Comparison of ENCODE assay signal across 14 cellular contexts in genomic region chr17:81389585-81389984, GRCh38. TPM values are rescaled to one million over a fixed set of nuclear protein-coding genes. Genes with fewer than 3 reads are reported as not detected.
DNase-seq lines count a peak whose midpoint lies in the region; ATAC-seq and TF ChIP-seq lines count a peak whose summit lies in the region.
"Had no signal": no experiment of that assay in that cellular context is flagged by ENCODE, and none has a peak within 500 bp of the region (broad histone marks: within the 10 kb centered on the region; RNA-seq: fewer than 3 reads in every experiment).

No MANE protein-coding gene starts in this region.

- H3K27ac ChIP-seq in WERI-Rb-1 = peak overlapping the region; percentile 63
- H3K27ac ChIP-seq in hepatocyte = peak overlapping the region; percentile 99
- H3K27ac ChIP-seq in gastrocnemius medialis = peak overlapping the region; percentile 93 to 99 (median 98)

- TF ChIP-seq POLR2A in gastrocnemius medialis (IDR thresholded peaks at IDR 0.05) = no peak

- peak overlapping the region; percentile 97 for H3K4me2 ChIP-seq in hepatocyte

- H4K20me1 ChIP-seq in hepatocyte (ENCODE audit: insufficient read depth, poor library complexity, severe bottlenecking) = peaks cover 6% of the 10 kb centered on the region

- H3K4me1 ChIP-seq in hepatocyte (ENCODE audit: insufficient read depth) (peaks cover 75% of the 10 kb centered on the region), gastrocnemius medialis (peaks cover 46 to 54% of the 10 kb centered on the region in 2 donors)

- H3K9me2 ChIP-seq in hepatocyte (replicated peaks; ENCODE audit: insufficient read depth) = no peaks in the 10 kb centered on the region

- intact Hi-C loops in gastrocnemius medialis (cut with DNase I; ENCODE audit: low total_unique reads) = loop anchor here (2.0 kb wide), 1 partner anchor 81 kb away; no protein-coding TSS in a partner anchor

- H3K9me3 ChIP-seq in WERI-Rb-1 (ENCODE audit: severe bottlenecking) (no peaks in the 10 kb centered on the region), hepatocyte (ENCODE audit: low read depth) (no peaks in the 10 kb centered on the region), gastrocnemius medialis (no peaks in the 10 kb centered on the region)

- H3K36me3 ChIP-seq in WERI-Rb-1 (peaks cover 7% of the 10 kb centered on the region), hepatocyte (replicated peaks; ENCODE audit: insufficient read depth, low read depth) (no peaks in the 10 kb centered on the region), gastrocnemius medialis (no peaks in the 10 kb centered on the region)

- peaks cover 64% of the 10 kb centered on the region for H3K27me3 ChIP-seq in WERI-Rb-1 (ENCODE audit: insufficient read depth, low read depth, severe bottlenecking)
- H3K27me3 ChIP-seq in hepatocyte = no peaks in the 10 kb centered on the region
- no peaks in the 10 kb centered on the region for H3K27me3 ChIP-seq in gastrocnemius medialis

- in situ Hi-C loops in gastrocnemius medialis (cut with MboI; ENCODE audit: low sequenced_read_pairs in 4 of 4) = no loop called here

- peak; percentile 53 for DNase-seq in AG09309 (ENCODE audit: low read depth)
- no peak for DNase-seq in WERI-Rb-1
- DNase-seq in hepatocyte (ENCODE audit: low spot score) = no peak
- no peak for DNase-seq in gastrocnemius medialis
- DNase-seq in NCI-H187 treated with DMSO at 0.1 percent for 48 hours (lab: John Stamatoyannopoulos, UW) = no peak
- DNase-seq in MV-4-11 (lab: John Stamatoyannopoulos, UW) = no peak
- DNase-seq: activated CD4-positive, alpha-beta T cell treated with anti-CD3 and anti-CD28 coated beads, Interleukin-2, amount 50 U/mL, for 4 hours; foreskin fibroblast; left colon; NCI-H2081 treated with DMSO at 0.1 percent for 48 hours; T-helper 17 cell; trophoblast cell had no signal

- H3K79me2 ChIP-seq in hepatocyte = peaks cover 64% of the 10 kb centered on the region

- 42% methylated on average over 10 of the region's 10 CpGs for WGBS in hepatocyte (ENCODE audit: low lambda C conversion rate, missing lambda C conversion rate)

- TF ChIP-seq CTCF in AG09309 (IDR thresholded peaks at IDR 0.05; ENCODE audit: control insufficient read depth, insufficient read depth, low read depth, low read length, missing control alignments) (no peak), WERI-Rb-1 (IDR thresholded peaks at IDR 0.05; ENCODE audit: low read depth, low read length) (no peak), hepatocyte (IDR thresholded peaks at IDR 0.05; ENCODE audit: poor library complexity) (no peak), gastrocnemius medialis (IDR thresholded peaks at IDR 0.05 in 4 of 5, conservative IDR thresholded peaks at IDR 0.05 in 1 of 5) (no peak)

- H3K4me3 ChIP-seq in AG09309 (ENCODE audit: control insufficient read depth, low read depth, low read length) (no peak overlapping the region), WERI-Rb-1 (ENCODE audit: low read depth, low read length) (no peak overlapping the region), hepatocyte (no peak overlapping the region), gastrocnemius medialis (no peak overlapping the region)

- ATAC-seq in gastrocnemius medialis (no peak), GM21717 (IDR thresholded peaks at IDR 0.05; ENCODE audit: unreplicated experiment) (no peak), GM18861 (IDR thresholded peaks at IDR 0.05; ENCODE audit: unreplicated experiment) (no peak)
- ATAC-seq: left colon, T-helper 17 cell had no signal

- H2AFZ ChIP-seq in hepatocyte = no peak overlapping the region

RNA-seq across cellular contexts. Expression of gene BAHCC1, which starts 5.7 kb away (rescaled TPM):
- total RNA-seq in hepatocyte (6.6 and 8.6 TPM in 2 replicates), gastrocnemius medialis (1 to 10 TPM; 2.5 to 8.4 (median 5.8) TPM)
- polyA plus RNA-seq in hepatocyte = 6.4 and 7.9 TPM in 2 replicates
